ENCODE assay signal across 8 cellular contexts in genomic region chr12:52980773-52981423, GRCh38. TPM values are rescaled to one million over a fixed set of nuclear protein-coding genes. Genes with fewer than 3 reads are reported as not detected.
DNase-seq lines count a peak whose midpoint lies in the region; ATAC-seq, FAIRE-seq and TF ChIP-seq lines count a peak whose summit lies in the region.

No MANE protein-coding gene starts in this region.

- no peak for DNase-seq in AG04449 (ENCODE audit: low read depth, low spot score)
- peak; percentile 82 for DNase-seq in HTR-8/SVneo (ENCODE audit: insufficient read length, low spot score)
- DNase-seq in NOMO-1 (lab: John Stamatoyannopoulos, UW; ENCODE audit: unreplicated experiment in 2 of 2), result peak; percentile 84 to 90
- DNase-seq in activated CD8-positive, alpha-beta T cell treated with anti-CD3 and anti-CD28 coated beads for 36 hours, result peak; percentile 93
- DNase-seq in effector memory CD4-positive, alpha-beta T cell, result peak; percentile 57 to 75 (median 62)
- DNase-seq in memory B cell (ENCODE audit: low spot score in 2 of 2), result peak; percentile 68 to 78
- DNase-seq in stimulated activated CD8-positive, alpha-beta memory T cell treated with anti-CD3 and anti-CD28 coated beads, Interleukin-15, amount 100 ng/mL, for 24 hours (ENCODE audit: low read depth), result peak; percentile 38

- H3K36me3 ChIP-seq in effector memory CD4-positive, alpha-beta T cell (ENCODE audit: control insufficient read depth, insufficient read depth, low read length), result no peaks in the 10 kb centered on the region

- peaks cover 27% of the 10 kb centered on the region for H3K27me3 Mint-ChIP-seq in activated CD8-positive, alpha-beta T cell treated with anti-CD3 and anti-CD28 coated beads for 36 hours
- H3K27me3 Mint-ChIP-seq in memory B cell, result peaks cover 35% of the 10 kb centered on the region

- no peaks in the 10 kb centered on the region for H3K9me3 Mint-ChIP-seq in activated CD8-positive, alpha-beta T cell treated with anti-CD3 and anti-CD28 coated beads for 36 hours
- no peaks in the 10 kb centered on the region for H3K9me3 Mint-ChIP-seq in memory B cell

- peak; percentile 68 for ATAC-seq in GM19035 (IDR thresholded peaks at IDR 0.05; ENCODE audit: unreplicated experiment)
- peak; percentile 95 for ATAC-seq in activated CD8-positive, alpha-beta T cell treated with anti-CD3 and anti-CD28 coated beads for 36 hours
- ATAC-seq in memory B cell (ENCODE audit: low read depth), result peak; percentile 96

- H3K9me3 ChIP-seq in effector memory CD4-positive, alpha-beta T cell (ENCODE audit: control insufficient read depth, low read length), result no peaks in the 10 kb centered on the region

- intact Hi-C loops in activated CD8-positive, alpha-beta T cell treated with anti-CD3 and anti-CD28 coated beads for 36 hours (cut with micrococcal nuclease), result loop anchor here (1.0 kb wide), 1 partner anchor 97 kb away; no protein-coding TSS in a partner anchor

- POLR2A ChIA-PET in AG04449 (lab: Yijun Ruan, JAX), result interaction anchor here (1.0 to 1.7 kb wide), 2 partner anchors 11 to 96 kb away, joined by 3 to 5 read pairs; no protein-coding TSS in a partner anchor
- POLR2A ChIA-PET in activated CD8-positive, alpha-beta T cell treated with anti-CD3 and anti-CD28 coated beads for 36 hours (lab: Charles Lee), result interaction anchor here (1.4 kb wide), 1 partner anchor 96 kb away, joined by 5 read pairs; no protein-coding TSS in a partner anchor

- H3K27ac Mint-ChIP-seq in activated CD8-positive, alpha-beta T cell treated with anti-CD3 and anti-CD28 coated beads for 36 hours, result no peak overlapping the region
- H3K27ac Mint-ChIP-seq in memory B cell, result no peak overlapping the region

- no peak overlapping the region for H3K27ac ChIP-seq in effector memory CD4-positive, alpha-beta T cell (ENCODE audit: insufficient read depth, low read length, poor library complexity, severe bottlenecking)

- no peaks in the 10 kb centered on the region for H3K27me3 ChIP-seq in effector memory CD4-positive, alpha-beta T cell (replicated peaks; ENCODE audit: control insufficient read depth, insufficient read depth, low read length, poor library complexity, severe bottlenecking)

- H3K4me1 Mint-ChIP-seq in activated CD8-positive, alpha-beta T cell treated with anti-CD3 and anti-CD28 coated beads for 36 hours (ENCODE audit: low read depth), result no peaks in the 10 kb centered on the region
- H3K4me1 Mint-ChIP-seq in memory B cell, result no peaks in the 10 kb centered on the region

- FAIRE-seq in HTR-8/SVneo (lab: Jason Lieb, UNC), result no peak

- peak; percentile 98 for TF ChIP-seq CTCF in AG04449 (IDR thresholded peaks at IDR 0.05; ENCODE audit: insufficient read depth, low read length, missing control alignments)
- TF ChIP-seq CTCF in activated CD8-positive, alpha-beta T cell treated with anti-CD3 and anti-CD28 coated beads for 36 hours (IDR thresholded peaks at IDR 0.05), result peak; percentile 97

- no peak overlapping the region for H3K4me3 Mint-ChIP-seq in activated CD8-positive, alpha-beta T cell treated with anti-CD3 and anti-CD28 coated beads for 36 hours
- H3K4me3 Mint-ChIP-seq in memory B cell, result no peak overlapping the region

- H3K36me3 Mint-ChIP-seq in activated CD8-positive, alpha-beta T cell treated with anti-CD3 and anti-CD28 coated beads for 36 hours (ENCODE audit: low read depth), result no peaks in the 10 kb centered on the region
- no peaks in the 10 kb centered on the region for H3K36me3 Mint-ChIP-seq in memory B cell

- no peak overlapping the region for H3K4me3 ChIP-seq in AG04449 (ENCODE audit: low read depth, low read length)
- H3K4me3 ChIP-seq in effector memory CD4-positive, alpha-beta T cell (ENCODE audit: insufficient read depth, low read depth, low read length, poor library complexity, severe bottlenecking), result no peak overlapping the region

- H3K4me1 ChIP-seq in effector memory CD4-positive, alpha-beta T cell (ENCODE audit: control insufficient read depth, insufficient read depth, low read length, poor library complexity, severe bottlenecking), result no peaks in the 10 kb centered on the region

- CTCF ChIA-PET in AG04449 (lab: Yijun Ruan, JAX), result interaction anchor here (0.6 to 21.5 kb wide), 57 partner anchors 8 to 842 kb away, joined by 3 to 1953 read pairs (median 5); partner anchors contain the start of genes EIF4B, KRT18 and KRT8
- CTCF ChIA-PET in activated CD8-positive, alpha-beta T cell treated with anti-CD3 and anti-CD28 coated beads for 36 hours (lab: Charles Lee), result interaction anchor here (0.7 to 12.9 kb wide), 64 partner anchors 9 to 808 kb away, joined by 3 to 552 read pairs (median 4); partner anchors contain the start of genes EIF4B and KRT8

RNA-seq across cellular contexts. Expression of gene EIF4B, which starts 25.4 kb away (rescaled TPM):
- total RNA-seq in activated CD8-positive, alpha-beta T cell treated with anti-CD3 and anti-CD28 coated beads for 36 hours, result 100 to 1,000 TPM; 789 to 814 TPM

RNA-seq across cellular contexts. Expression of gene KRT18, which starts 32.0 kb away (rescaled TPM):
- total RNA-seq in activated CD8-positive, alpha-beta T cell treated with anti-CD3 and anti-CD28 coated beads for 36 hours, result 1 to 10 TPM; 3.4 to 4.9 TPM
